20 cellular contexts compared by ENCODE assay signal in genomic region chr15:57572463-57572862, GRCh38. TPM values are rescaled to one million over a fixed set of nuclear protein-coding genes. Genes with fewer than 3 reads are reported as not detected.
"Had no signal": no experiment of that assay in that cellular context is flagged by ENCODE, and none has a peak within 500 bp of the region (broad histone marks: within the 10 kb centered on the region; RNA-seq: fewer than 3 reads in every experiment).

No MANE protein-coding gene starts in this region.

- H3K36me3 Mint-ChIP-seq: activated naive CD8-positive, alpha-beta T cell treated with anti-CD3 and anti-CD28 coated beads, Interleukin-2, amount 10 ng/mL, durations not matched to agents 7 days and 5 days; memory B cell; neural progenitor cell; stimulated activated memory B cell treated with anti-CD40 and anti-IgM and Interleukin-4, amounts not matched to agents 10 μg/mL and 1 μg/mL and 100 μg/mL, for 72 hours; T-cell had no signal

- H3K27me3 ChIP-seq: body of pancreas, neural progenitor cell, right atrium auricular region, testis, upper lobe of left lung had no signal

- H3K9me3 Mint-ChIP-seq: activated B cell treated with CpG ODN at 0.5 μM for 24 hours; activated CD8-positive, alpha-beta T cell treated with anti-CD3 and anti-CD28 coated beads for 36 hours; activated naive CD8-positive, alpha-beta T cell treated with anti-CD3 and anti-CD28 coated beads, Interleukin-2, amount 10 ng/mL, durations not matched to agents 7 days and 5 days; activated T-helper 17 cell treated with anti-CD3 and anti-CD28 coated beads, Interleukin-2, amount 50 U/mL, for 72 hours; memory B cell; neural progenitor cell; stimulated activated memory B cell treated with anti-CD40 and anti-IgM and Interleukin-4, amounts not matched to agents 10 μg/mL and 1 μg/mL and 100 μg/mL, for 72 hours; T-cell had no signal

- DNase-seq: activated B cell treated with CpG ODN at 0.5 μM for 24 hours; activated CD4-positive, alpha-beta T cell treated with anti-CD3 and anti-CD28 coated beads for 48 hours; activated CD8-positive, alpha-beta T cell treated with anti-CD3 and anti-CD28 coated beads for 36 hours; activated naive CD4-positive, alpha-beta T cell; activated naive CD8-positive, alpha-beta T cell treated with anti-CD3 and anti-CD28 coated beads, Interleukin-2, amount 10 ng/mL, durations not matched to agents 7 days and 5 days; activated T-cell treated with anti-CD3 and anti-CD28 coated beads, Interleukin-2, amount 50 U/mL, for 1 hour; body of pancreas; caudate nucleus; naive thymus-derived CD4-positive, alpha-beta T cell; small intestine; stimulated activated CD4-positive, alpha-beta T cell treated with anti-CD3 and anti-CD28 coated beads, Interleukin-4, amount 100 ng/mL, for 4 hours; T-cell; testis; upper lobe of left lung had no signal

- H3K9me3 ChIP-seq: body of pancreas, prostate gland, right atrium auricular region, testis, upper lobe of left lung had no signal

- H3K27ac ChIP-seq: body of pancreas, neural progenitor cell, prostate gland, right atrium auricular region, testis, upper lobe of left lung had no signal

- H3K4me3 ChIP-seq: body of pancreas, neural progenitor cell, prostate gland, right atrium auricular region, testis, upper lobe of left lung had no signal

- H3K4me1 ChIP-seq: body of pancreas, neural progenitor cell, prostate gland, right atrium auricular region had no signal

- H3K27me3 Mint-ChIP-seq: activated B cell treated with CpG ODN at 0.5 μM for 24 hours; memory B cell; stimulated activated memory B cell treated with anti-CD40 and anti-IgM and Interleukin-4, amounts not matched to agents 10 μg/mL and 1 μg/mL and 100 μg/mL, for 72 hours had no signal

- H3K4me1 Mint-ChIP-seq: activated naive CD8-positive, alpha-beta T cell treated with anti-CD3 and anti-CD28 coated beads, Interleukin-2, amount 10 ng/mL, durations not matched to agents 7 days and 5 days; activated T-helper 17 cell treated with anti-CD3 and anti-CD28 coated beads, Interleukin-2, amount 50 U/mL, for 72 hours; naive thymus-derived CD4-positive, alpha-beta T cell; neural progenitor cell had no signal

- H3K4me3 Mint-ChIP-seq: activated B cell treated with CpG ODN at 0.5 μM for 24 hours; activated CD8-positive, alpha-beta T cell treated with anti-CD3 and anti-CD28 coated beads for 36 hours; activated naive CD8-positive, alpha-beta T cell treated with anti-CD3 and anti-CD28 coated beads, Interleukin-2, amount 10 ng/mL, durations not matched to agents 7 days and 5 days; activated T-helper 17 cell treated with anti-CD3 and anti-CD28 coated beads, Interleukin-2, amount 50 U/mL, for 72 hours; memory B cell; naive thymus-derived CD4-positive, alpha-beta T cell; neural progenitor cell; stimulated activated memory B cell treated with anti-CD40 and anti-IgM and Interleukin-4, amounts not matched to agents 10 μg/mL and 1 μg/mL and 100 μg/mL, for 72 hours; T-cell had no signal

- H3K27ac Mint-ChIP-seq: activated B cell treated with CpG ODN at 0.5 μM for 24 hours; activated CD8-positive, alpha-beta T cell treated with anti-CD3 and anti-CD28 coated beads for 36 hours; activated naive CD8-positive, alpha-beta T cell treated with anti-CD3 and anti-CD28 coated beads, Interleukin-2, amount 10 ng/mL, durations not matched to agents 7 days and 5 days; activated T-helper 17 cell treated with anti-CD3 and anti-CD28 coated beads, Interleukin-2, amount 50 U/mL, for 72 hours; naive thymus-derived CD4-positive, alpha-beta T cell; neural progenitor cell; stimulated activated memory B cell treated with anti-CD40 and anti-IgM and Interleukin-4, amounts not matched to agents 10 μg/mL and 1 μg/mL and 100 μg/mL, for 72 hours; T-cell had no signal

- ATAC-seq: activated CD8-positive, alpha-beta T cell treated with anti-CD3 and anti-CD28 coated beads for 36 hours; activated T-helper 17 cell treated with anti-CD3 and anti-CD28 coated beads, Interleukin-2, amount 50 U/mL, for 72 hours; body of pancreas; naive thymus-derived CD4-positive, alpha-beta T cell; stimulated activated memory B cell treated with anti-CD40 and anti-IgM and Interleukin-4, amounts not matched to agents 10 μg/mL and 1 μg/mL and 100 μg/mL, for 72 hours; T-cell had no signal

RNA-seq across cellular contexts. Expression of gene MYZAP, which starts 19.2 kb away (rescaled TPM):
- total RNA-seq: activated CD8-positive, alpha-beta T cell treated with anti-CD3 and anti-CD28 coated beads for 36 hours; activated naive CD8-positive, alpha-beta T cell treated with anti-CD3 and anti-CD28 coated beads, Interleukin-2, amount 10 ng/mL, durations not matched to agents 7 days and 5 days; activated T-helper 17 cell treated with anti-CD3 and anti-CD28 coated beads, Interleukin-2, amount 50 U/mL, for 72 hours had no signal
